Comparison of ENCODE assay signal across 30 cellular contexts in the genomic region with DNA sequence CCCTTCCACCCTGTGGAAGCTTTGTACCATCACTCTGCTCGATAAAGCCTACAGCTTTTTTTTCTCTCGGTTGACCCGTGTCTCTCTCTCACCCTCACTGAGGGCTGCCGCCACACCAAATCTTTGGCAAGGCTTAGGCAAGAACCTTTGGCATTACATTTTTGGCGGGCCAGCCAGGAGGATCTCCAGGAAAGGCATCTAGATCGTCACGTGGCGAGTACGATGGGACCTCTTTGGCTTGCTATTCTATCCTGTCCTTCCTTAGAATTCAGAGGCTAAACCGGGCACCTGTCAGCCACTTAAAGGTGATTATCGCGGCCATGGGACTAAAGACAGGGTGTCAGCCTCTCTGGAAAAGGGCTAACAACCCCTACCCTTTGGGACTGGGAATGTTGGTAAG.
"Had no signal": no experiment of that assay in that cellular context is flagged by ENCODE, and none has a peak within 500 bp of the region (broad histone marks: within the 10 kb centered on the region; RNA-seq: fewer than 3 reads in every experiment).

No MANE protein-coding gene starts in this region.

- H3K27me3 Mint-ChIP-seq: dendritic cell treated with granulocyte-macrophage colony-stimulating factor and Interleukin-4, amounts not matched to agents 40 ng/mL and 50 ng/mL, for 4 days; naive thymus-derived CD4-positive, alpha-beta T cell; stimulated activated naive CD8-positive, alpha-beta T cell treated with anti-CD3 and anti-CD28 coated beads, Interleukin-15, amount 100 ng/mL, for 72 hours had no signal

- H3K4me3 Mint-ChIP-seq: dendritic cell treated with granulocyte-macrophage colony-stimulating factor and Interleukin-4, amounts not matched to agents 40 ng/mL and 50 ng/mL, for 4 days; endodermal cell; naive thymus-derived CD4-positive, alpha-beta T cell; nephron; stimulated activated naive CD8-positive, alpha-beta T cell treated with anti-CD3 and anti-CD28 coated beads, Interleukin-15, amount 100 ng/mL, for 72 hours had no signal

- H3K36me3 ChIP-seq: colonic mucosa, gastroesophageal sphincter, heart left ventricle, left lung, ovary, right lobe of liver, suprapubic skin, thyroid gland had no signal

- H3K9me3 ChIP-seq: colonic mucosa, gastroesophageal sphincter, left lung, ovary, right lobe of liver, suprapubic skin, thyroid gland had no signal

- DNase-seq: colonic mucosa; effector CD8-positive, alpha-beta T cell; endodermal cell; foreskin fibroblast; heart left ventricle; hippocampal formation; left cardiac atrium; left lung; mesenchymal stem cell; midbrain; naive thymus-derived CD4-positive, alpha-beta T cell; occipital lobe; ovary; retina; right lobe of liver; stimulated activated CD4-positive, alpha-beta T cell treated with anti-CD3 and anti-CD28 coated beads, Interleukin-12 subunit alpha, Interleukin-12 subunit beta, amount 100 ng/mL, for 4 hours; stimulated activated CD4-positive, alpha-beta T cell treated with anti-CD3 and anti-CD28 coated beads, Interleukin-1b, Interleukin-23, amount 100 ng/mL, for 48 hours; stimulated activated CD4-positive, alpha-beta T cell treated with anti-CD3 and anti-CD28 coated beads, Interleukin-4, amount 100 ng/mL, for 1 hour; stimulated activated CD8-positive, alpha-beta memory T cell treated with anti-CD3 and anti-CD28 coated beads, Interleukin-4, amount 100 ng/mL, for 48 hours; stimulated activated naive CD4-positive, alpha-beta T cell; stimulated activated naive CD8-positive, alpha-beta T cell treated with anti-CD3 and anti-CD28 coated beads, Interleukin-15, amount 100 ng/mL, for 72 hours; thyroid gland; trophoblast cell had no signal

- H3K27ac ChIP-seq: colonic mucosa, epithelial cell of prostate, gastroesophageal sphincter, heart left ventricle, left lung, ovary, right lobe of liver, suprapubic skin, thyroid gland had no signal

- H3K9me3 Mint-ChIP-seq: endodermal cell, nephron had no signal

- H3K4me1 ChIP-seq: colonic mucosa, gastroesophageal sphincter, heart left ventricle, left lung, right lobe of liver, suprapubic skin, thyroid gland had no signal

- ATAC-seq: esophagus mucosa; gastroesophageal sphincter; heart left ventricle; left cardiac atrium; left lung; naive thymus-derived CD4-positive, alpha-beta T cell; right lobe of liver; stimulated activated naive CD8-positive, alpha-beta T cell treated with anti-CD3 and anti-CD28 coated beads, Interleukin-15, amount 100 ng/mL, for 72 hours had no signal

- H3K36me3 Mint-ChIP-seq: naive thymus-derived CD4-positive, alpha-beta T cell had no signal

- H3K27me3 ChIP-seq: colonic mucosa, gastroesophageal sphincter, heart left ventricle, left lung, ovary, right lobe of liver, suprapubic skin, thyroid gland had no signal

- H3K4me3 ChIP-seq: colonic mucosa, gastroesophageal sphincter, heart left ventricle, left lung, ovary, right lobe of liver, smooth muscle cell, suprapubic skin, thyroid gland had no signal

- H3K27ac Mint-ChIP-seq: dendritic cell treated with granulocyte-macrophage colony-stimulating factor and Interleukin-4, amounts not matched to agents 40 ng/mL and 50 ng/mL, for 4 days; endodermal cell; naive thymus-derived CD4-positive, alpha-beta T cell; nephron; stimulated activated naive CD8-positive, alpha-beta T cell treated with anti-CD3 and anti-CD28 coated beads, Interleukin-15, amount 100 ng/mL, for 72 hours had no signal

- H3K4me1 Mint-ChIP-seq: endodermal cell; naive thymus-derived CD4-positive, alpha-beta T cell; nephron; stimulated activated naive CD8-positive, alpha-beta T cell treated with anti-CD3 and anti-CD28 coated beads, Interleukin-15, amount 100 ng/mL, for 72 hours had no signal
